Comparison of ENCODE assay signal across 18 cellular contexts in genomic region chr4:186737427-186737826, GRCh38. TPM values are rescaled to one million over a fixed set of nuclear protein-coding genes. Genes with fewer than 3 reads are reported as not detected.
"Had no signal": no experiment of that assay in that cellular context is flagged by ENCODE, and none has a peak within 500 bp of the region (broad histone marks: within the 10 kb centered on the region; RNA-seq: fewer than 3 reads in every experiment).

No MANE protein-coding gene starts in this region.

- H3K79me2 ChIP-seq: hepatocyte had no signal

- H3K4me1 ChIP-seq: psoas muscle, right lobe of liver, spleen, stomach had no signal

- DNase-seq: effector CD4-positive, alpha-beta T cell; foreskin melanocyte; kidney glomerular epithelial cell; mucosa of descending colon; naive thymus-derived CD8-positive, alpha-beta T cell; psoas muscle; retina; right lobe of liver; spleen; stimulated activated CD4-positive, alpha-beta T cell treated with anti-CD3 and anti-CD28 coated beads, Interleukin-2, amount 100 ng/mL, for 24 hours; stimulated activated CD4-positive, alpha-beta T cell treated with anti-CD3 and anti-CD28 coated beads, Interleukin-4, amount 100 ng/mL, for 4 hours; stimulated activated naive CD4-positive, alpha-beta T cell; stomach; substantia nigra had no signal

- H3K4me3 ChIP-seq: coronary artery, hepatocyte, mucosa of descending colon, psoas muscle, right lobe of liver, spleen, stomach, thoracic aorta had no signal

- H3K4me1 Mint-ChIP-seq: naive thymus-derived CD8-positive, alpha-beta T cell had no signal

- H3K4me3 Mint-ChIP-seq: naive thymus-derived CD8-positive, alpha-beta T cell had no signal

- H3K27ac Mint-ChIP-seq: naive thymus-derived CD8-positive, alpha-beta T cell had no signal

- H3K27me3 ChIP-seq: hepatocyte, neutrophil, right lobe of liver, spleen, stomach had no signal

- H2AFZ ChIP-seq: hepatocyte had no signal

- ATAC-seq: mucosa of descending colon; naive thymus-derived CD8-positive, alpha-beta T cell; psoas muscle; right lobe of liver had no signal

- H3K4me2 ChIP-seq: hepatocyte had no signal

- H3K9me3 ChIP-seq: mucosa of descending colon, neutrophil, psoas muscle, right lobe of liver, spleen, stomach, thoracic aorta had no signal

- H3K27ac ChIP-seq: coronary artery, hepatocyte, neutrophil, psoas muscle, right lobe of liver, spleen, stomach, thoracic aorta had no signal

- H3K36me3 ChIP-seq: neutrophil, right lobe of liver, spleen, stomach, thoracic aorta had no signal

RNA-seq across cellular contexts. Expression of gene FAT1, which starts 13.8 kb away (rescaled TPM):
- total RNA-seq: naive thymus-derived CD8-positive, alpha-beta T cell had no signal
- polyA plus RNA-seq: naive thymus-derived CD8-positive, alpha-beta T cell had no signal
